In genomic region chr1:52402860-52403240, GRCh38 we compare ENCODE assay signal across 9 cellular contexts. TPM values are rescaled to one million over a fixed set of nuclear protein-coding genes. Genes with fewer than 3 reads are reported as not detected.
A peak's percentile ranks its signal among the peaks of the same experiment; 100 is the strongest.
DNase-seq lines count a peak whose midpoint lies in the region; ATAC-seq and TF ChIP-seq lines count a peak whose summit lies in the region.
"Had no signal": no experiment of that assay in that cellular context is flagged by ENCODE, and none has a peak within 500 bp of the region (broad histone marks: within the 10 kb centered on the region; RNA-seq: fewer than 3 reads in every experiment).

No MANE protein-coding gene starts in this region.

- no TSS peak for BruUV-seq in Calu3 (replicated peaks; lab: Mats Ljungman, UMichigan)

- H3K4me1 Mint-ChIP-seq in Calu3 (ENCODE audit: low read depth, unreplicated experiment) = peaks cover 24% of the 10 kb centered on the region
- H3K4me1 Mint-ChIP-seq in activated naive CD8-positive, alpha-beta T cell treated with anti-CD3 and anti-CD28 coated beads, Interleukin-2, amount 50 U/mL, for 24 hours = peaks cover 45% of the 10 kb centered on the region
- H3K4me1 Mint-ChIP-seq in mesothelial cell of epicardium = peaks cover 28% of the 10 kb centered on the region

- H3K27me3 Mint-ChIP-seq in Calu3 (ENCODE audit: unreplicated experiment) (no peaks in the 10 kb centered on the region), mesothelial cell of epicardium (ENCODE audit: low read depth) (no peaks in the 10 kb centered on the region)
- no peaks in the 10 kb centered on the region for H3K27me3 Mint-ChIP-seq in activated naive CD8-positive, alpha-beta T cell treated with anti-CD3 and anti-CD28 coated beads, Interleukin-2, amount 50 U/mL, for 24 hours

- H3K36me3 Mint-ChIP-seq in Calu3 (ENCODE audit: insufficient read depth, unreplicated experiment) (peaks cover 49% of the 10 kb centered on the region), mesothelial cell of epicardium (peaks cover 16% of the 10 kb centered on the region)
- H3K36me3 Mint-ChIP-seq in activated naive CD8-positive, alpha-beta T cell treated with anti-CD3 and anti-CD28 coated beads, Interleukin-2, amount 50 U/mL, for 24 hours (ENCODE audit: low read depth) = peaks cover 61% of the 10 kb centered on the region

- H3K9me3 Mint-ChIP-seq in Calu3 (ENCODE audit: low read depth, unreplicated experiment) (no peaks in the 10 kb centered on the region), mesothelial cell of epicardium (no peaks in the 10 kb centered on the region)
- H3K9me3 Mint-ChIP-seq in activated naive CD8-positive, alpha-beta T cell treated with anti-CD3 and anti-CD28 coated beads, Interleukin-2, amount 50 U/mL, for 24 hours = no peaks in the 10 kb centered on the region

- no peak for ATAC-seq in activated naive CD8-positive, alpha-beta T cell treated with anti-CD3 and anti-CD28 coated beads, Interleukin-2, amount 50 U/mL, for 24 hours
- no peak for ATAC-seq in HG03045 (IDR thresholded peaks at IDR 0.05; ENCODE audit: unreplicated experiment)
- ATAC-seq in GM21619 (IDR thresholded peaks at IDR 0.05; ENCODE audit: unreplicated experiment) = no peak

- H3K4me3 Mint-ChIP-seq in Calu3 (ENCODE audit: low read depth, unreplicated experiment) (peak overlapping the region; percentile 100), mesothelial cell of epicardium (peak overlapping the region; percentile 100)
- peak overlapping the region; percentile 98 for H3K4me3 Mint-ChIP-seq in activated naive CD8-positive, alpha-beta T cell treated with anti-CD3 and anti-CD28 coated beads, Interleukin-2, amount 50 U/mL, for 24 hours

- intact Hi-C loops in Calu3 (cut with micrococcal nuclease; ENCODE audit: unreplicated experiment) = loop anchor here (10.0 kb wide), 1 partner anchor 282 kb away; no protein-coding TSS in a partner anchor

- CTCF ChIA-PET in Calu3 (lab: Charles Lee) = no interaction called here

- no peak for TF ChIP-seq CTCF in Calu3 (IDR thresholded peaks at IDR 0.05; ENCODE audit: unreplicated experiment)
- no peak for TF ChIP-seq CTCF in mesothelial cell of epicardium (IDR thresholded peaks at IDR 0.05; ENCODE audit: unreplicated experiment)

- peak overlapping the region; percentile 94 for H3K27ac Mint-ChIP-seq in Calu3 (ENCODE audit: unreplicated experiment)
- H3K27ac Mint-ChIP-seq in activated naive CD8-positive, alpha-beta T cell treated with anti-CD3 and anti-CD28 coated beads, Interleukin-2, amount 50 U/mL, for 24 hours = peak overlapping the region; percentile 97
- H3K27ac Mint-ChIP-seq in mesothelial cell of epicardium = no peak overlapping the region

- DNase-seq in Calu3 = no peak
- peak; percentile 20 for DNase-seq in HuH-7 (ENCODE audit: low spot score)
- no peak for DNase-seq in activated naive CD8-positive, alpha-beta T cell treated with anti-CD3 and anti-CD28 coated beads, Interleukin-2, amount 50 U/mL, for 24 hours
- no peak for DNase-seq in mesothelial cell of epicardium (ENCODE audit: low spot score in 2 of 2, unreplicated experiment in 2 of 2)
- DNase-seq in retina = no peak
- DNase-seq in germinal center (ENCODE audit: low spot score) = no peak
- DNase-seq: NCI-H1092 treated with DMSO at 0.1 percent for 48 hours had no signal

RNA-seq across cellular contexts. Expression of gene ORC1, which starts 1.4 kb away (rescaled TPM):
- total RNA-seq in Calu3 (2022) = 15.5 and 17.2 TPM in 2 replicates
- total RNA-seq in mesothelial cell of epicardium = 4.4 to 4.7 TPM (median 4.5 TPM) in 3 replicates

RNA-seq across cellular contexts. Expression of gene PRPF38A, which starts 1.6 kb away (rescaled TPM):
- total RNA-seq in Calu3 (2022) (46.7 and 52.4 TPM in 2 replicates), mesothelial cell of epicardium (54.9 to 55.9 TPM (median 55.6 TPM) in 3 replicates)

RNA-seq across cellular contexts. Expression of gene CC2D1B, which starts 36.8 kb away (rescaled TPM):
- total RNA-seq in Calu3 (2022) (41.0 and 42.6 TPM in 2 replicates), mesothelial cell of epicardium (33.2 to 33.4 TPM (median 33.2 TPM) in 3 replicates)
